In genomic region chr2:234500394-234501006, GRCh38 we compare ENCODE assay signal across 8 cellular contexts. TPM values are rescaled to one million over a fixed set of nuclear protein-coding genes. Genes with fewer than 3 reads are reported as not detected.
DNase-seq lines count a peak whose midpoint lies in the region; ATAC-seq and TF ChIP-seq lines count a peak whose summit lies in the region.

No MANE protein-coding gene starts in this region.

- intact Hi-C loops in left ventricle myocardium inferior (cut with micrococcal nuclease), result loop anchor here (5.0 to 10.0 kb wide), 2 partner anchors 216 to 363 kb away; no protein-coding TSS in a partner anchor

- DNase-seq in DMS 273 treated with DMSO at 0.1 percent for 48 hours (lab: John Stamatoyannopoulos, UW) (peak; percentile 17), SJCRH30 (peak; percentile 54 to 71), left ventricle myocardium inferior (no peak)
- peak; percentile 54 for DNase-seq in stimulated activated CD4-positive, alpha-beta T cell treated with anti-CD3 and anti-CD28 coated beads, Interleukin-12 subunit alpha, Interleukin-12 subunit beta, amount 100 ng/mL, for 4 hours

- H3K27me3 ChIP-seq in SJCRH30 (no peaks in the 10 kb centered on the region), left ventricle myocardium inferior (ENCODE audit: low read depth) (peaks cover 27% of the 10 kb centered on the region)

- H3K27ac ChIP-seq in SJCRH30, result no peak overlapping the region
- H3K27ac ChIP-seq in left ventricle myocardium inferior (replicated peaks), result no peak overlapping the region

- H3K4me3 ChIP-seq in SJCRH30, result no peak overlapping the region
- no peak overlapping the region for H3K4me3 ChIP-seq in left ventricle myocardium inferior

- peak; percentile 70 for TF ChIP-seq CTCF in left ventricle myocardium inferior (IDR thresholded peaks at IDR 0.05; ENCODE audit: borderline replicate concordance)

- H3K27me3 Mint-ChIP-seq in IgD-negative memory B cell, result peaks cover 11% of the 10 kb centered on the region
- no peaks in the 10 kb centered on the region for H3K27me3 Mint-ChIP-seq in activated naive CD8-positive, alpha-beta T cell

- H3K4me3 Mint-ChIP-seq in IgD-negative memory B cell, result peak overlapping the region in 3 of 4 donors; percentile 59 to 83 (median 82)
- peak overlapping the region; percentile 21 for H3K4me3 Mint-ChIP-seq in activated naive CD8-positive, alpha-beta T cell

- H3K36me3 Mint-ChIP-seq in IgD-negative memory B cell, result peaks cover 2% of the 10 kb centered on the region
- no peaks in the 10 kb centered on the region for H3K36me3 Mint-ChIP-seq in activated naive CD8-positive, alpha-beta T cell

- H3K27ac Mint-ChIP-seq in IgD-negative memory B cell, result peak overlapping the region; percentile 25 to 83 (median 75)
- H3K27ac Mint-ChIP-seq in activated naive CD8-positive, alpha-beta T cell, result peak overlapping the region; percentile 14

- H3K9me3 Mint-ChIP-seq in IgD-negative memory B cell, result no peaks in the 10 kb centered on the region
- H3K9me3 Mint-ChIP-seq in activated naive CD8-positive, alpha-beta T cell (ENCODE audit: low read depth), result no peaks in the 10 kb centered on the region

- H3K9me3 ChIP-seq in SJCRH30 (replicated peaks) (no peaks in the 10 kb centered on the region), left ventricle myocardium inferior (replicated peaks) (no peaks in the 10 kb centered on the region)

- ATAC-seq in GM21367 (IDR thresholded peaks at IDR 0.05; ENCODE audit: unreplicated experiment) (peak; percentile 34), HG03135 (IDR thresholded peaks at IDR 0.05; ENCODE audit: unreplicated experiment) (no peak)

- H3K4me1 ChIP-seq in SJCRH30, result peaks cover 14% of the 10 kb centered on the region
- peaks cover 14% of the 10 kb centered on the region for H3K4me1 ChIP-seq in left ventricle myocardium inferior

- H3K4me1 Mint-ChIP-seq in IgD-negative memory B cell, result peaks cover 17 to 25% (median 20%) of the 10 kb centered on the region in 3 donors
- H3K4me1 Mint-ChIP-seq in activated naive CD8-positive, alpha-beta T cell (ENCODE audit: low read depth), result peaks cover 30% of the 10 kb centered on the region

- no peaks in the 10 kb centered on the region for H3K36me3 ChIP-seq in SJCRH30
- H3K36me3 ChIP-seq in left ventricle myocardium inferior, result no peaks in the 10 kb centered on the region

RNA-seq across cellular contexts. Expression of gene ARL4C, which starts 3.6 kb away (rescaled TPM):
- polyA plus RNA-seq in IgD-negative memory B cell, result 20.6 TPM
- 12.2 and 13.0 TPM in 2 replicates for total RNA-seq in SJCRH30 (2014; rRNA removed; shearing (Covaris generic))
- 2.7 TPM for total RNA-seq in left ventricle myocardium inferior
